Comparison of ENCODE assay signal across 1 cellular context in genomic region chr2:201071305-201072200, GRCh38.
TF ChIP-seq lines count a peak whose summit lies in the region.

Gene HYCC2, minus strand, starts transcription at chr2:201071671. Its CDS starts 47,662 bp downstream, at chr2:201024009.
Gene NDUFB3, plus strand, starts transcription at chr2:201072001. Its CDS starts 6,882 bp downstream, at chr2:201078883.

TF ChIP-seq in HepG2, 621 proteins besides CTCF, POLR2A, EP300 and RAD21 (continued from another document and continues in another):
- peak; percentile 69; the same call in 1 of the 2 replicates for TF ChIP-seq ZBED4 (CRISPR knock-in tag; IDR thresholded peaks at IDR 0.05; ENCODE audit: borderline replicate concordance)
- peak; percentile 92 for TF ChIP-seq ZNF383 (CRISPR knock-in tag; IDR thresholded peaks at IDR 0.05; ENCODE audit: borderline replicate concordance)
- TF ChIP-seq ZC3H4 (CRISPR knock-in tag; IDR thresholded peaks at IDR 0.05; ENCODE audit: borderline replicate concordance): no peak
- TF ChIP-seq ZNF780A (CRISPR knock-in tag; IDR thresholded peaks at IDR 0.05): peak; percentile 98
- TF ChIP-seq REST (IDR thresholded peaks at IDR 0.05; ENCODE audit: borderline replicate concordance in 1 of 2, low read depth in 1 of 2, low read length in 2 of 2): peak in 1 of 2 experiments; percentile 73; a peak in 2 of 4 replicates
- peak; percentile 74 for TF ChIP-seq TBX2 (CRISPR knock-in tag; IDR thresholded peaks at IDR 0.05; ENCODE audit: borderline replicate concordance)
- 0 out of 2 replicates have a peak, but pooled peaks have one; percentile 24 for TF ChIP-seq MLX (CRISPR knock-in tag; IDR thresholded peaks at IDR 0.05)
- TF ChIP-seq ZNF883 (CRISPR knock-in tag; IDR thresholded peaks at IDR 0.05; ENCODE audit: not compliant biosample characterization): peak; percentile 90
- TF ChIP-seq PLRG1 (conservative IDR thresholded peaks at IDR 0.05): no peak
- peak; percentile 92 for TF ChIP-seq ATF1 (CRISPR knock-in tag; IDR thresholded peaks at IDR 0.05)
- TF ChIP-seq ZBTB49 (CRISPR knock-in tag; IDR thresholded peaks at IDR 0.05; ENCODE audit: borderline replicate concordance): peak; percentile 94; the same call in 1 of the 2 replicates
- TF ChIP-seq ZNF644 (CRISPR knock-in tag; IDR thresholded peaks at IDR 0.05; ENCODE audit: low read depth): no peak; the same call in 1 of the 2 replicates
- peak; percentile 98 for TF ChIP-seq DMAP1 (CRISPR knock-in tag; IDR thresholded peaks at IDR 0.05)
- TF ChIP-seq ZNF549 (CRISPR knock-in tag; IDR thresholded peaks at IDR 0.05): no peak
- TF ChIP-seq ZNF569 (CRISPR knock-in tag; IDR thresholded peaks at IDR 0.05; ENCODE audit: borderline replicate concordance): peak; percentile 83; the same call in 1 of the 2 replicates
- peak; percentile 82; the same call in 1 of the 2 replicates for TF ChIP-seq ZNF580 (CRISPR knock-in tag; IDR thresholded peaks at IDR 0.05; ENCODE audit: borderline replicate concordance, low read depth)
- TF ChIP-seq SOX6 (IDR thresholded peaks at IDR 0.05): no peak
- TF ChIP-seq SOX6 (CRISPR knock-in tag; IDR thresholded peaks at IDR 0.05): peak; percentile 83; the same call in 1 of the 2 replicates
- TF ChIP-seq ZBTB25 (CRISPR knock-in tag; IDR thresholded peaks at IDR 0.05): peak; percentile 98
- TF ChIP-seq ATM (IDR thresholded peaks at IDR 0.05; ENCODE audit: borderline replicate concordance): no peak
- TF ChIP-seq ZBTB3 (CRISPR knock-in tag; IDR thresholded peaks at IDR 0.05; ENCODE audit: borderline replicate concordance, low read depth): peak; percentile 84; the same call in 1 of the 2 replicates
- TF ChIP-seq ZNF749 (CRISPR knock-in tag; IDR thresholded peaks at IDR 0.05; ENCODE audit: borderline replicate concordance): peak; percentile 70; the same call in 1 of the 2 replicates
- no peak for TF ChIP-seq CENPT (CRISPR knock-in tag; IDR thresholded peaks at IDR 0.05; ENCODE audit: low read depth)
- peak; percentile 96 for TF ChIP-seq IRF2 (CRISPR knock-in tag; IDR thresholded peaks at IDR 0.05)
- peak; percentile 13; the same call in 1 of the 2 replicates for TF ChIP-seq MED13 (CRISPR knock-in tag; IDR thresholded peaks at IDR 0.05)
- TF ChIP-seq RXRB (CRISPR knock-in tag; IDR thresholded peaks at IDR 0.05; ENCODE audit: borderline replicate concordance): peak; percentile 78
- TF ChIP-seq ZSCAN30 (CRISPR knock-in tag; IDR thresholded peaks at IDR 0.05): no peak
- 0 out of 2 replicates have a peak, but pooled peaks have one; percentile 52 for TF ChIP-seq ZIK1 (CRISPR knock-in tag; IDR thresholded peaks at IDR 0.05; ENCODE audit: borderline replicate concordance, low read depth)
- peak; percentile 87; the same call in 1 of the 2 replicates for TF ChIP-seq ZNF280B (CRISPR knock-in tag; IDR thresholded peaks at IDR 0.05; ENCODE audit: borderline replicate concordance)
- 0 out of 2 replicates have a peak, but pooled peaks have one; percentile 48 for TF ChIP-seq JUND (CRISPR knock-in tag; IDR thresholded peaks at IDR 0.05)
- TF ChIP-seq KAT7 (CRISPR knock-in tag; IDR thresholded peaks at IDR 0.05; ENCODE audit: borderline replicate concordance): peak; percentile 89; the same call in 1 of the 2 replicates
- TF ChIP-seq ZNF776 (CRISPR knock-in tag; IDR thresholded peaks at IDR 0.05): peak; percentile 66
- TF ChIP-seq CEBPB (IDR thresholded peaks at IDR 0.05; ENCODE audit: borderline replicate concordance, low read depth, low read length): no peak
- TF ChIP-seq SSRP1 (CRISPR knock-in tag; IDR thresholded peaks at IDR 0.05): no peak
- TF ChIP-seq KDM4B (CRISPR knock-in tag; IDR thresholded peaks at IDR 0.05): peak; percentile 94
- peak; percentile 98 for TF ChIP-seq ZNF619 (CRISPR knock-in tag; IDR thresholded peaks at IDR 0.05)
- peak; percentile 25; the same call in 1 of the 2 replicates for TF ChIP-seq GATA4 (IDR thresholded peaks at IDR 0.05; ENCODE audit: borderline replicate concordance, low read depth)
- TF ChIP-seq CEBPG (CRISPR knock-in tag; IDR thresholded peaks at IDR 0.05): peak; percentile 28
- TF ChIP-seq ZNF607 (CRISPR knock-in tag; IDR thresholded peaks at IDR 0.05; ENCODE audit: borderline replicate concordance): peak; percentile 78; the same call in 1 of the 2 replicates
- TF ChIP-seq MED1 (CRISPR knock-in tag; IDR thresholded peaks at IDR 0.05): peak; percentile 66
- TF ChIP-seq GZF1 (CRISPR knock-in tag; IDR thresholded peaks at IDR 0.05): no peak
- TF ChIP-seq ZNF605 (CRISPR knock-in tag; IDR thresholded peaks at IDR 0.05): peak; percentile 98
- peak; percentile 89; the same call in 1 of the 2 replicates for TF ChIP-seq ZNF274 (CRISPR knock-in tag; IDR thresholded peaks at IDR 0.05)
- TF ChIP-seq STAG1 (CRISPR knock-in tag; IDR thresholded peaks at IDR 0.05): peak; percentile 69
- no peak for TF ChIP-seq HNF4A (CRISPR knock-in tag; IDR thresholded peaks at IDR 0.05)
- TF ChIP-seq ZNF275 (CRISPR knock-in tag; IDR thresholded peaks at IDR 0.05; ENCODE audit: borderline replicate concordance): peak; percentile 61; the same call in 1 of the 2 replicates
- peak; percentile 65; the same call in 1 of the 2 replicates for TF ChIP-seq ZFP36L1 (CRISPR knock-in tag; IDR thresholded peaks at IDR 0.05)
